2 cellular contexts compared by ENCODE assay signal in the genomic region with DNA sequence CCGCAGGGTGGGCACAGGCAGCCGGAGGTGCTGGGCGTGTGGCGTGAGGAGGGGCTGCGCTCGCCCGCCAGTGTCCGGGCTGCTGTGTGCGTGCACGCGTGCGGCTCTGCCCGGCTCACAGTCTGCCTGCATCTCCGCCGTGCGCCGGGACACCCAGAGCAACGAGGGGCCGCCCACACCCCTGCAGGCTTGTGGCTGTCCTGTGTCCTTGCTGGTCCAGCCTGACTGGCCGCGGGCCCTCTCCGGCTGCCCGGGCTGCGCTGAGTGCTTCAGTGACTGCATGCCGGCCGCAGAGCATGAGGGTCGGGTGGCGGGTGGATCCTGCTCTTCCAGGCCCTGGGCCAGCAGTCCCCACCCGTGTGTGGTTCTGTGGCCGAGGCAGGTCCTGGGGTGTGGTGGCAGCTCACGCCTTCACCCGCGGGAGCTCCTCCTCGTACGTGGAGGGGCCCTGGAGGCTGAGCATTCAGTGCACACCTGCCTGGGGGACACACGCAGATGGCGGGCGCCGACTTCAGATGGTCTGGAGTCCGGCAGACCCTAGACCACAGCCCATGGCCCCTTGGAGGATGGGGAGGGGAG.
TF ChIP-seq lines count a peak whose summit lies in the region.

No MANE protein-coding gene starts in this region.

TF ChIP-seq in HEK293, 187 proteins besides CTCF, POLR2A, EP300 and RAD21:
- TF ChIP-seq ZNF133 (tag by site-specific recombination; IDR thresholded peaks at IDR 0.05) (no peak), KLF1 (tag by site-specific recombination; IDR thresholded peaks at IDR 0.05) (peak; percentile 98), ZNF544 (tag by site-specific recombination; IDR thresholded peaks at IDR 0.05) (no peak)
TF ChIP-seq in HEK293: peak in this region for 1.

TF ChIP-seq in H1, 55 proteins besides CTCF, POLR2A, EP300 and RAD21:
- TF ChIP-seq CTBP2 (IDR thresholded peaks at IDR 0.05; ENCODE audit: borderline replicate concordance, insufficient read depth, insufficient read length, low read length) (no peak), BACH1 (IDR thresholded peaks at IDR 0.05; ENCODE audit: low read length) (no peak), FOSL1 (IDR thresholded peaks at IDR 0.05; ENCODE audit: insufficient read depth, low read depth, low read length) (no peak), SP1 (IDR thresholded peaks at IDR 0.05; ENCODE audit: low read depth, low read length) (no peak), RBBP5 (IDR thresholded peaks at IDR 0.05; ENCODE audit: borderline replicate concordance, low read depth, low read length) (no peak), EZH2 (IDR thresholded peaks at IDR 0.05; ENCODE audit: low read depth, low read length, severe bottlenecking) (no peak), RXRA (IDR thresholded peaks at IDR 0.05; ENCODE audit: insufficient read depth, low read depth, low read length) (no peak)
